ENCODE assay signal across 21 cellular contexts in genomic region chr3:21544076-21544462, GRCh38.
DNase-seq lines count a peak whose midpoint lies in the region; ATAC-seq and TF ChIP-seq lines count a peak whose summit lies in the region.
"Had no signal": no experiment of that assay in that cellular context is flagged by ENCODE, and none has a peak within 500 bp of the region (broad histone marks: within the 10 kb centered on the region; RNA-seq: fewer than 3 reads in every experiment).

No MANE protein-coding gene starts in this region.

- H3K4me3 Mint-ChIP-seq in endodermal cell (peak overlapping the region; percentile 78), neural progenitor cell (no peak overlapping the region)
- H3K4me3 Mint-ChIP-seq: activated T-cell treated with anti-CD3 and anti-CD28 coated beads, Interleukin-2, amount 50 U/mL, for 72 hours; stimulated activated naive CD8-positive, alpha-beta T cell treated with anti-CD3 and anti-CD28 coated beads, Interleukin-15, Interleukin-2, amounts not matched to agents 100 ng/mL and 50 ng/mL, for 24 hours had no signal

- no peaks in the 10 kb centered on the region for H3K27me3 ChIP-seq in GM23248 (replicated peaks; ENCODE audit: insufficient read depth)
- H3K27me3 ChIP-seq in endodermal cell (ENCODE audit: control insufficient read depth, insufficient read depth, low read length, poor library complexity, severe bottlenecking) = no peaks in the 10 kb centered on the region
- no peaks in the 10 kb centered on the region for H3K27me3 ChIP-seq in neural progenitor cell
- H3K27me3 ChIP-seq: heart right ventricle, tibial nerve had no signal

- no peak overlapping the region for H3K4me2 ChIP-seq in GM23248 (ENCODE audit: unreplicated experiment)
- H3K4me2 ChIP-seq in neural progenitor cell = no peak overlapping the region

- H2AFZ ChIP-seq in GM23248 (no peak overlapping the region), neural progenitor cell (replicated peaks) (peak overlapping the region; percentile 39)

- no peaks in the 10 kb centered on the region for H3F3A ChIP-seq in GM23248 (ENCODE audit: insufficient read depth)
- H3F3A ChIP-seq in neural progenitor cell (ENCODE audit: low read depth) = no peaks in the 10 kb centered on the region

- H3K9me3 Mint-ChIP-seq in endodermal cell = no peaks in the 10 kb centered on the region
- H3K9me3 Mint-ChIP-seq in neural progenitor cell = no peaks in the 10 kb centered on the region

- ATAC-seq in HG02885 (IDR thresholded peaks at IDR 0.05; ENCODE audit: poor library complexity, unreplicated experiment) (no peak), HG03159 (IDR thresholded peaks at IDR 0.05; ENCODE audit: unreplicated experiment) (no peak)
- ATAC-seq: activated naive CD4-positive, alpha-beta T cell treated with anti-CD3 and anti-CD28 coated beads, Interleukin-2, amount 50 U/mL, for 72 hours; activated T-cell treated with anti-CD3 and anti-CD28 coated beads, Interleukin-2, amount 50 U/mL, for 72 hours; heart right ventricle; lower lobe of right lung; SK-N-SH treated with all-trans-retinoic acid at 6 μM for 48 hours had no signal

- H3K9ac ChIP-seq in GM23248 (no peak overlapping the region), endodermal cell (ENCODE audit: extremely low read depth, low read length, poor library complexity, severe bottlenecking) (no peak overlapping the region), neural progenitor cell (no peak overlapping the region)

- H3K36me3 Mint-ChIP-seq in endodermal cell (ENCODE audit: low read depth) (no peaks in the 10 kb centered on the region), neural progenitor cell (no peaks in the 10 kb centered on the region)

- peaks cover 13% of the 10 kb centered on the region for H3K4me1 ChIP-seq in GM23248 (ENCODE audit: insufficient read depth)
- no peaks in the 10 kb centered on the region for H3K4me1 ChIP-seq in endodermal cell (ENCODE audit: control insufficient read depth, insufficient read depth, low read length)
- no peaks in the 10 kb centered on the region for H3K4me1 ChIP-seq in neural progenitor cell
- H3K4me1 ChIP-seq: heart right ventricle, lower lobe of right lung, tibial nerve had no signal

- DNase-seq in GM23248 = peak; percentile 27
- peak; percentile 82 for DNase-seq in MV-4-11 (lab: John Stamatoyannopoulos, UW)
- no peak for DNase-seq in endodermal cell
- no peak for DNase-seq in neural progenitor cell (ENCODE audit: low spot score)
- no peak for DNase-seq in stimulated activated CD8-positive, alpha-beta memory T cell treated with anti-CD3 and anti-CD28 coated beads, Interleukin-4, amount 100 ng/mL, for 48 hours
- DNase-seq: activated CD4-positive, CD25-positive, alpha-beta regulatory T cell treated with anti-CD3 and anti-CD28 coated beads, Interleukin-2, amount 50 U/mL, for 72 hours; activated T-cell treated with anti-CD3 and anti-CD28 coated beads, Interleukin-2, amount 50 U/mL, for 72 hours; effector memory CD4-positive, alpha-beta T cell; heart right ventricle; Karpas-422; lower lobe of right lung; NCI-H1417; NK-92 treated with Interleukin-12 subunit alpha and Interleukin-12 subunit beta, amount 100 ng/mL, for 24 hours; stimulated activated CD4-positive, alpha-beta T cell treated with anti-CD3 and anti-CD28 coated beads, Interleukin-2, amount 100 ng/mL, for 48 hours; T1000 had no signal

- H3K79me2 ChIP-seq in GM23248 (ENCODE audit: insufficient read depth) (no peaks in the 10 kb centered on the region), neural progenitor cell (ENCODE audit: low read depth) (no peaks in the 10 kb centered on the region)

- in situ Hi-C loops in GM23248 (cut with MboI) = no loop called here

- WGBS in GM23248 (ENCODE audit: low coverage in 1 of 2, low lambda C conversion rate in 2 of 2, missing lambda C conversion rate in 2 of 2), 2 experiments = 32 to 39% methylated on average over 4 of the region's 4 CpGs
- WGBS in endodermal cell (ENCODE audit: insufficient coverage in 1 of 2, insufficient read length in 1 of 2), 2 experiments = 79 to 85% methylated on average over 3 to 4 of the region's 4 CpGs

- TF ChIP-seq CTCF in endodermal cell (conservative IDR thresholded peaks at IDR 0.05) (no peak), neural progenitor cell (IDR thresholded peaks at IDR 0.05) (no peak)

- H3K36me3 ChIP-seq in GM23248 (ENCODE audit: low read depth) (no peaks in the 10 kb centered on the region), endodermal cell (ENCODE audit: control insufficient read depth, insufficient read depth, low read length) (no peaks in the 10 kb centered on the region), neural progenitor cell (no peaks in the 10 kb centered on the region)
- H3K36me3 ChIP-seq: heart right ventricle, lower lobe of right lung, tibial nerve had no signal

- no peak overlapping the region for H3K27ac ChIP-seq in GM23248
- H3K27ac ChIP-seq in endodermal cell (ENCODE audit: low read depth, low read length) = no peak overlapping the region
- no peak overlapping the region for H3K27ac ChIP-seq in neural progenitor cell
- H3K27ac ChIP-seq: heart right ventricle, lower lobe of right lung, tibial nerve had no signal

- H4K20me1 ChIP-seq in GM23248 (ENCODE audit: insufficient read depth) (no peaks in the 10 kb centered on the region), neural progenitor cell (ENCODE audit: low read depth) (no peaks in the 10 kb centered on the region)

- H3K9me3 ChIP-seq in GM23248 (ENCODE audit: low read depth) (no peaks in the 10 kb centered on the region), endodermal cell (ENCODE audit: control insufficient read depth, low read length) (no peaks in the 10 kb centered on the region), neural progenitor cell (ENCODE audit: low read depth) (no peaks in the 10 kb centered on the region)
- H3K9me3 ChIP-seq: heart right ventricle, lower lobe of right lung had no signal

- H3K9me2 ChIP-seq in GM23248 (ENCODE audit: insufficient read depth) = no peaks in the 10 kb centered on the region

- no peaks in the 10 kb centered on the region for H3K27me3 Mint-ChIP-seq in endodermal cell (ENCODE audit: insufficient read depth)
- peaks cover 2% of the 10 kb centered on the region for H3K27me3 Mint-ChIP-seq in neural progenitor cell (ENCODE audit: insufficient read depth, low read depth)
- H3K27me3 Mint-ChIP-seq: stimulated activated naive CD8-positive, alpha-beta T cell treated with anti-CD3 and anti-CD28 coated beads, Interleukin-15, Interleukin-2, amounts not matched to agents 100 ng/mL and 50 ng/mL, for 24 hours had no signal

- H3K4me3 ChIP-seq in GM23248 = no peak overlapping the region
- H3K4me3 ChIP-seq in endodermal cell (ENCODE audit: low read length) = no peak overlapping the region
- no peak overlapping the region for H3K4me3 ChIP-seq in neural progenitor cell
- H3K4me3 ChIP-seq: heart right ventricle, lower lobe of right lung, tibial nerve had no signal

- H3K27ac Mint-ChIP-seq in endodermal cell = peak overlapping the region; percentile 97
- no peak overlapping the region for H3K27ac Mint-ChIP-seq in neural progenitor cell
- H3K27ac Mint-ChIP-seq: activated naive CD4-positive, alpha-beta T cell treated with anti-CD3 and anti-CD28 coated beads, Interleukin-2, amount 50 U/mL, for 72 hours; activated T-cell treated with anti-CD3 and anti-CD28 coated beads, Interleukin-2, amount 50 U/mL, for 72 hours; stimulated activated naive CD8-positive, alpha-beta T cell treated with anti-CD3 and anti-CD28 coated beads, Interleukin-15, Interleukin-2, amounts not matched to agents 100 ng/mL and 50 ng/mL, for 24 hours had no signal

- H3K4me1 Mint-ChIP-seq in endodermal cell (peaks cover 17% of the 10 kb centered on the region), neural progenitor cell (no peaks in the 10 kb centered on the region)

Comparison
In these comparisons a context has a peak if more than half of its experiments do, and no peak if none do; other contexts are left out.
1. DNase-seq: peak in GM23248 (single experiment) and MV-4-11 (single experiment); none in endodermal cell (single experiment), neural progenitor cell (single experiment) and stimulated activated CD8-positive, alpha-beta memory T cell treated with anti-CD3 and anti-CD28 coated beads, Interleukin-4, amount 100 ng/mL, for 48 hours (single experiment).